ENCODE assay signal across 9 cellular contexts in genomic region chr3:102529452-102529851, GRCh38.
DNase-seq lines count a peak whose midpoint lies in the region; ATAC-seq, FAIRE-seq and TF ChIP-seq lines count a peak whose summit lies in the region.
"Had no signal": no experiment of that assay in that cellular context is flagged by ENCODE, and none has a peak within 500 bp of the region (broad histone marks: within the 10 kb centered on the region; RNA-seq: fewer than 3 reads in every experiment).

No MANE protein-coding gene starts in this region.

- H3K4me3 ChIP-seq in bronchial epithelial cell (ENCODE audit: low read depth, low read length), result no peak overlapping the region
- H3K4me3 ChIP-seq in lower lobe of right lung, result no peak overlapping the region

- ATAC-seq in lower lobe of right lung (peak in 1 of 2 donors; percentile 49), GM21515 (IDR thresholded peaks at IDR 0.05; ENCODE audit: unreplicated experiment) (no peak), HG02759 (IDR thresholded peaks at IDR 0.05; ENCODE audit: unreplicated experiment) (no peak)
- ATAC-seq: activated CD8-positive, alpha-beta memory T cell treated with anti-CD3 and anti-CD28 coated beads, Interleukin-2, amount 10 ng/mL, durations not matched to agents 7 days and 5 days had no signal

- intact Hi-C loops in lower lobe of right lung (cut with DNase I), result no loop called here

- H3K27ac ChIP-seq in lower lobe of right lung, result no peak overlapping the region

- FAIRE-seq in bronchial epithelial cell (lab: Jason Lieb, UNC), result peak; percentile 86

- TF ChIP-seq CTCF in bronchial epithelial cell (IDR thresholded peaks at IDR 0.05; ENCODE audit: insufficient read depth, low read length, severe bottlenecking) (peak; percentile 74), lower lobe of right lung (IDR thresholded peaks at IDR 0.05) (peak; percentile 7)

- H3K36me3 ChIP-seq in bronchial epithelial cell (ENCODE audit: control insufficient read depth, insufficient read depth, low read length) (no peaks in the 10 kb centered on the region), lower lobe of right lung (no peaks in the 10 kb centered on the region)

- no peaks in the 10 kb centered on the region for H3K9me3 ChIP-seq in lower lobe of right lung

- DNase-seq in D341Med (ENCODE audit: low spot score) (peak; percentile 60), LoVo (ENCODE audit: low spot score) (peak; percentile 4), bronchial epithelial cell (ENCODE audit: low read depth) (peak; percentile 55), lower lobe of right lung (no peak), NCI-H1930 (lab: John Stamatoyannopoulos, UW) (no peak), NK-92 (lab: John Stamatoyannopoulos, UW; ENCODE audit: unreplicated experiment) (no peak)
- DNase-seq: activated CD8-positive, alpha-beta memory T cell treated with anti-CD3 and anti-CD28 coated beads, Interleukin-2, amount 10 ng/mL, durations not matched to agents 7 days and 5 days had no signal

- H3K27me3 ChIP-seq in bronchial epithelial cell (ENCODE audit: control insufficient read depth, insufficient read depth, low read length) (no peaks in the 10 kb centered on the region), lower lobe of right lung (ENCODE audit: low read depth) (no peaks in the 10 kb centered on the region)

- no peaks in the 10 kb centered on the region for H3K4me1 ChIP-seq in lower lobe of right lung

Comparison
In these comparisons a context has a peak if more than half of its experiments do, and no peak if none do; other contexts are left out.
1. DNase-seq: peak in D341Med (single experiment), LoVo (single experiment) and bronchial epithelial cell (single experiment); none in lower lobe of right lung (single experiment), NCI-H1930 (0 of 2) and NK-92 (single experiment).